2 cellular contexts compared by ENCODE assay signal in the genomic region with DNA sequence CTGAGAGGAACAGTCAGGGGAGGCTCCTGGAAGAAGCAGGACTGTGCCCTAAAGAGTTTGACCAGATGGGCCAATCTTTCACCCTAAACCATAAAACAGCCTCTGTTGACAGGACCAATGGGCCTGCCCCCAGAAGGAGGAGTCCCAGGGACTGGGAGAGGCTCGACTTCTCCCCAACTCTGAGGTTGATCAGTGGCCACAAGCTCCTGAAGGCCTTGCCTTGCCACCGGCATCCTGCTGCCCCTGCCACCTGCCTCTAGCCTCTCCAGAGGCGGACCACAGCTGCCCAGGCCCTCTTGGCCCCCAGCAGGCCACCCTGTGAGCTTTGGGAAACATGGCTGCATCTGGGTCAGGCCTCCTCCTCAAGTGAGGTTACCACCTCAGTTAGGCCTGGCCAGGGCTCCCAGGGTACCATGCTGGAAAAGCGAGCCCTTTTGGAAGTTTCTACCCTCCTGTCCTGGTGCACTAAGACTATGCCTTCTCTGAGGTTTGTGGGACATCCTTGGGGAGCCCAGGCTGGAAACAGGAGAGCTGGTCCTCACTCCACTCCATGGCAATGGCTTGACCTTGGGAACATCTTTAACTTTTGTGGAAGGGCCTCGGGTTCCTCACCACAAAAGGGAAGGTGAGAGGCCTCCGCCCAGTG.
TF ChIP-seq lines count a peak whose summit lies in the region.

No MANE protein-coding gene starts in this region.

TF ChIP-seq in liver, 16 proteins besides CTCF, POLR2A, EP300 and RAD21 (continued from another document):
- no peak for TF ChIP-seq EGR1 (IDR thresholded peaks at IDR 0.05; ENCODE audit: low read depth in 2 of 2)
- TF ChIP-seq, protein P1, sequence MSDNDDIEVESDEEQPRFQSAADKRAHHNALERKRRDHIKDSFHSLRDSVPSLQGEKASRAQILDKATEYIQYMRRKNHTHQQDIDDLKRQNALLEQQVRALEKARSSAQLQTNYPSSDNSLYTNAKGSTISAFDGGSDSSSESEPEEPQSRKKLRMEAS (IDR thresholded peaks at IDR 0.05), result no peak
- no peak for TF ChIP-seq TAF1 (conservative IDR thresholded peaks at IDR 0.05)

TF ChIP-seq in HepG2, 621 proteins besides CTCF, POLR2A, EP300 and RAD21 (continued from another document):
- TF ChIP-seq, protein P2, sequence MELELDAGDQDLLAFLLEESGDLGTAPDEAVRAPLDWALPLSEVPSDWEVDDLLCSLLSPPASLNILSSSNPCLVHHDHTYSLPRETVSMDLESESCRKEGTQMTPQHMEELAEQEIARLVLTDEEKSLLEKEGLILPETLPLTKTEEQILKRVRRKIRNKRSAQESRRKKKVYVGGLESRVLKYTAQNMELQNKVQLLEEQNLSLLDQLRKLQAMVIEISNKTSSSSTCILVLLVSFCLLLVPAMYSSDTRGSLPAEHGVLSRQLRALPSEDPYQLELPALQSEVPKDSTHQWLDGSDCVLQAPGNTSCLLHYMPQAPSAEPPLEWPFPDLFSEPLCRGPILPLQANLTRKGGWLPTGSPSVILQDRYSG (CRISPR knock-in tag; IDR thresholded peaks at IDR 0.05), result no peak
- TF ChIP-seq PITX1 (CRISPR knock-in tag; IDR thresholded peaks at IDR 0.05) (no peak), ESRRA (CRISPR knock-in tag; IDR thresholded peaks at IDR 0.05; ENCODE audit: low read depth) (no peak), ZFP36 (IDR thresholded peaks at IDR 0.05; ENCODE audit: borderline replicate concordance, low read depth, low read length, partially characterized antibody) (no peak), ZNF343 (CRISPR knock-in tag; IDR thresholded peaks at IDR 0.05) (no peak), SPEN (CRISPR knock-in tag; IDR thresholded peaks at IDR 0.05; ENCODE audit: low read depth) (no peak), ATF7 (IDR thresholded peaks at IDR 0.05) (no peak), ATF7 (CRISPR knock-in tag; IDR thresholded peaks at IDR 0.05) (no peak)
